8 cellular contexts compared by ENCODE assay signal in genomic region chr5:100900796-100901731, GRCh38. TPM values are rescaled to one million over a fixed set of nuclear protein-coding genes. Genes with fewer than 3 reads are reported as not detected.
DNase-seq lines count a peak whose midpoint lies in the region; ATAC-seq and TF ChIP-seq lines count a peak whose summit lies in the region.

No MANE protein-coding gene starts in this region.

- CTCF ChIA-PET in CD8-positive, alpha-beta T cell (lab: Charles Lee) = interaction anchor here (0.7 to 2.2 kb wide), 16 partner anchors 8 to 368 kb away, joined by 3 to 12 read pairs (median 4); no protein-coding TSS in a partner anchor
- CTCF ChIA-PET in RWPE1 (lab: Yijun Ruan, JAX) = interaction anchor here (0.8 kb wide), 1 partner anchor 312 kb away, joined by 3 read pairs; no protein-coding TSS in a partner anchor

- peaks cover 33% of the 10 kb centered on the region for H3K4me1 ChIP-seq in CD8-positive, alpha-beta T cell (ENCODE audit: insufficient read depth, low read length)
- H3K4me1 ChIP-seq in upper lobe of left lung = peaks cover 0 to 38% (median 3%) of the 10 kb centered on the region in 4 donors

- H3K27ac ChIP-seq in CD8-positive, alpha-beta T cell (ENCODE audit: low read depth, low read length) = peak overlapping the region; percentile 70
- H3K27ac ChIP-seq in RWPE1 = no peak overlapping the region
- H3K27ac ChIP-seq in upper lobe of left lung = peak overlapping the region; percentile 85 to 92 (median 90)

- no peaks in the 10 kb centered on the region for H3K27me3 ChIP-seq in CD8-positive, alpha-beta T cell (ENCODE audit: insufficient read depth, low read length)
- no peaks in the 10 kb centered on the region for H3K27me3 ChIP-seq in upper lobe of left lung

- H3K9me3 Mint-ChIP-seq in CD8-positive, alpha-beta T cell = no peaks in the 10 kb centered on the region

- peaks cover 26% of the 10 kb centered on the region for H3K36me3 Mint-ChIP-seq in CD8-positive, alpha-beta T cell

- TF ChIP-seq EP300 in upper lobe of left lung (IDR thresholded peaks at IDR 0.05) = no peak

- TF ChIP-seq CTCF in CD8-positive, alpha-beta T cell (IDR thresholded peaks at IDR 0.05) = no peak
- TF ChIP-seq CTCF in RWPE1 (conservative IDR thresholded peaks at IDR 0.05; ENCODE audit: low read depth) (no peak), upper lobe of left lung (IDR thresholded peaks at IDR 0.05) (peak in 1 of 6 experiments; percentile 8)

- peaks cover 60% of the 10 kb centered on the region for H3K4me1 Mint-ChIP-seq in CD8-positive, alpha-beta T cell (ENCODE audit: low read depth)

- no peaks in the 10 kb centered on the region for H3K9me3 ChIP-seq in CD8-positive, alpha-beta T cell (ENCODE audit: low read length)
- no peaks in the 10 kb centered on the region for H3K9me3 ChIP-seq in upper lobe of left lung

- WGBS in upper lobe of left lung, 2 donors = 1 to 2% methylated on average over 28 to 41 of the region's 46 CpGs

- intact Hi-C loops in CD8-positive, alpha-beta T cell (cut with DNase I, micrococcal nuclease) = loop anchor here (1.0 to 5.0 kb wide), 9 partner anchors 10 to 1974 kb away; partner anchors contain the start of gene CHD1 (in 1 of the 2)
- intact Hi-C loops in Right ventricle myocardium inferior (cut with DNase I) = loop anchor here (5.0 to 10.0 kb wide), 3 partner anchors 59 to 144 kb away; no protein-coding TSS in a partner anchor
- intact Hi-C loops in posterior cingulate gyrus (cut with DNase I) = no loop called here

- peak; percentile 72 to 93 (median 86) for DNase-seq in CD8-positive, alpha-beta T cell
- peak in 62 of 76 experiments; percentile 6 to 79 (median 51) for DNase-seq in HUDEP-2 (lab: John Stamatoyannopoulos, UW; ENCODE audit: unreplicated experiment in 76 of 76)
- peak; percentile 47 for DNase-seq in RWPE1 (ENCODE audit: low spot score)
- DNase-seq in activated effector memory CD4-positive, alpha-beta T cell treated with anti-CD3 and anti-CD28 coated beads, Interleukin-2, amount 50 U/mL, for 16 hours = peak; percentile 97
- peak; percentile 93 for DNase-seq in Right ventricle myocardium inferior (ENCODE audit: missing footprints)
- peak in 8 of 10 donors; percentile 20 to 90 (median 43) for DNase-seq in posterior cingulate gyrus
- DNase-seq in upper lobe of left lung = peak; percentile 91 to 93

- peak in 3 of 4 donors; percentile 21 to 65 (median 23) for TF ChIP-seq POLR2A in upper lobe of left lung (IDR thresholded peaks at IDR 0.05)

- H3K4me3 Mint-ChIP-seq in CD8-positive, alpha-beta T cell = peak overlapping the region; percentile 88

- no peaks in the 10 kb centered on the region for H3K36me3 ChIP-seq in CD8-positive, alpha-beta T cell (ENCODE audit: insufficient read depth, low read length)
- no peaks in the 10 kb centered on the region for H3K36me3 ChIP-seq in upper lobe of left lung

- H3K27me3 Mint-ChIP-seq in CD8-positive, alpha-beta T cell (ENCODE audit: low read depth) = no peaks in the 10 kb centered on the region

- ATAC-seq in CD8-positive, alpha-beta T cell = peak; percentile 45
- ATAC-seq in GM19467 (IDR thresholded peaks at IDR 0.05; ENCODE audit: unreplicated experiment) (peak; percentile 34), Right ventricle myocardium inferior (peak; percentile 45), upper lobe of left lung (ENCODE audit: low FRiP score in 2 of 2) (peak; percentile 72 to 77)

- H3K27ac Mint-ChIP-seq in CD8-positive, alpha-beta T cell = peak overlapping the region; percentile 97

- POLR2A ChIA-PET in CD8-positive, alpha-beta T cell (lab: Charles Lee) = interaction anchor here (0.6 to 5.7 kb wide), 9 partner anchors 8 to 1972 kb away, joined by 3 to 71 read pairs (median 3); partner anchors contain the start of gene CHD1
- POLR2A ChIA-PET in RWPE1 (lab: Yijun Ruan, JAX; ENCODE audit: low non-redundant PET) = no interaction called here

- peak overlapping the region; percentile 72 for H3K4me3 ChIP-seq in CD8-positive, alpha-beta T cell (ENCODE audit: low read depth, low read length)
- peak overlapping the region; percentile 32 to 70 (median 62) for H3K4me3 ChIP-seq in upper lobe of left lung

RNA-seq across cellular contexts. Expression of gene ST8SIA4, which starts 2.0 kb away (rescaled TPM):
- 10 to 100 TPM; 15.6 to 16.4 TPM for total RNA-seq in CD8-positive, alpha-beta T cell
- total RNA-seq in Right ventricle myocardium inferior (3.4 TPM), upper lobe of left lung (10 to 100 TPM in 3 of 6 donors, 1 to 10 TPM in 3; 4.6 to 28.1 (median 11.4) TPM)

Comparison
In these comparisons a context has a peak if more than half of its experiments do, and no peak if none do; other contexts are left out.
1. DNase-seq: peak in every context shown above with its lines; median percentile 97 in activated effector memory CD4-positive, alpha-beta T cell treated with anti-CD3 and anti-CD28 coated beads, Interleukin-2, amount 50 U/mL, for 16 hours; 93 in Right ventricle myocardium inferior; 92 in upper lobe of left lung; 86 in CD8-positive, alpha-beta T cell; 51 in HUDEP-2; 47 in RWPE1; 43 in posterior cingulate gyrus.